8 cellular contexts compared by ENCODE assay signal in the genomic region with DNA sequence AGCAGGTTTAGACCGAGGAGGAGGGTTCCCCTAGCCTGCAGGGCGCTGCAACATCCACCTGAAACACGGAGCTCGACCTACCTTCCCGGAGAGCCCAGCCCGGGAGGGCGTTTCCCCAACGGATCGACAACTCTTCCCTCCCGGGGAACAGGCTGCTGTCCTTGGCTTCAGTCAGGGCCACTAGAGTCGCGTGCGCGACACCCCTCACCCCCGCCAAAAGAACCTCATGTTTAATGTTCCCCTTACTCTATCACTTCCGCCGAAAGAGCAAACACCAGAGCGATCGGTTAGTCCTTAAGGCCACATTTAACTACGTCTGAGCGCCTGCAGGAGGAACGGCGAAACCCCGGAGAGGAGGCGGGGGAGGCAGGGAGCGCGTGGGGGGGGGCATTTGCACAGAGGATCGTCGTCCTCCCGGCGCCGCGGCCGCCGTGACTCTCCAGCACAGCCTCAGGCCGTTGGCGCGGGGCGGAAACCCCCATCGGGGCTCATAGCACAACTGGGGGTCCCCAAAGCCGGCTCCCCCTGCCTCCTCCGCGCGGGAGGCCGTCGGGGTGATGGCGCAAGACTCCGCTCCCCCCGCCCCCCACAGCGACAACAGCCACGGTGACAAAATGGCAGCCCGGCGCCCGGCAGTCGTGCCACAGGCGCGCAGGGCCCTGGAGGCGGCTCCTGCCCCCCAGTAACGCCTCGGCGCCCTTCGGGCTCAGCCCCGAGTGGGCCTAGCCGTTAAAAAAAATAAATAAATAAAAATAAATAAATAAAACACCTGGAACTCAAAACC. TPM values are rescaled to one million over a fixed set of nuclear protein-coding genes. Genes with fewer than 3 reads are reported as not detected.
DNase-seq lines count a peak whose midpoint lies in the region; ATAC-seq and TF ChIP-seq lines count a peak whose summit lies in the region.

No MANE protein-coding gene starts in this region.

- DNase-seq in DMS53 (lab: John Stamatoyannopoulos, UW) (peak; percentile 83), HAP-1 (ENCODE audit: low spot score in 2 of 2) (peak; percentile 51 to 79), NCI-H2227 (lab: John Stamatoyannopoulos, UW; ENCODE audit: unreplicated experiment) (peak; percentile 72), lower leg skin (ENCODE audit: low spot score in 2 of 2) (peak; percentile 60 to 93)
- peak; percentile 62 to 64 for DNase-seq in activated CD4-positive, alpha-beta T cell treated with anti-CD3 and anti-CD28 coated beads, Interleukin-2, amount 50 U/mL, for 24 hours (ENCODE audit: low read depth in 1 of 2, low spot score in 1 of 2)
- DNase-seq in stimulated activated CD4-positive, alpha-beta T cell treated with anti-CD3 and anti-CD28 coated beads, Interleukin-4, amount 100 ng/mL, for 48 hours (ENCODE audit: low read depth in 2 of 2): peak; percentile 62 to 63

- ATAC-seq in HG03565 (IDR thresholded peaks at IDR 0.05; ENCODE audit: unreplicated experiment): no peak

- H3K9me3 ChIP-seq in HAP-1: no peaks in the 10 kb centered on the region

- peak overlapping the region; percentile 100 for H3K27ac Mint-ChIP-seq in dendritic cell treated with granulocyte-macrophage colony-stimulating factor and Interleukin-4, amounts not matched to agents 40 ng/mL and 50 ng/mL, for 4 days

- peak overlapping the region; percentile 96 for H3K4me3 Mint-ChIP-seq in dendritic cell treated with granulocyte-macrophage colony-stimulating factor and Interleukin-4, amounts not matched to agents 40 ng/mL and 50 ng/mL, for 4 days

- peaks cover 40% of the 10 kb centered on the region for H3K4me1 ChIP-seq in HAP-1

- peaks cover 53% of the 10 kb centered on the region for H3K4me1 Mint-ChIP-seq in dendritic cell treated with granulocyte-macrophage colony-stimulating factor and Interleukin-4, amounts not matched to agents 40 ng/mL and 50 ng/mL, for 4 days (ENCODE audit: low read depth)

- H3K36me3 ChIP-seq in HAP-1 (replicated peaks): peaks cover 28% of the 10 kb centered on the region

- no peaks in the 10 kb centered on the region for H3K9me3 Mint-ChIP-seq in dendritic cell treated with granulocyte-macrophage colony-stimulating factor and Interleukin-4, amounts not matched to agents 40 ng/mL and 50 ng/mL, for 4 days

- in situ Hi-C loops in HAP-1 (cut with MboI; ENCODE audit: low sequenced_read_pairs): no loop called here

- 1% methylated on average over 39 to 41 of the region's 64 CpGs for WGBS in lower leg skin, 2 donors

- TF ChIP-seq POLR2A in lower leg skin (IDR thresholded peaks at IDR 0.05): no peak

- intact Hi-C loops in dendritic cell treated with granulocyte-macrophage colony-stimulating factor and Interleukin-4, amounts not matched to agents 40 ng/mL and 50 ng/mL, for 4 days (cut with micrococcal nuclease): loop anchor here (2.0 to 5.0 kb wide), 2 partner anchors 23 to 35 kb away; no protein-coding TSS in a partner anchor
- intact Hi-C loops in lower leg skin (cut with DNase I; ENCODE audit: low total_unique reads): no loop called here

- TF ChIP-seq CTCF in lower leg skin (IDR thresholded peaks at IDR 0.05): no peak

- H3K4me3 ChIP-seq in HAP-1 (peak overlapping the region; percentile 91), lower leg skin (ENCODE audit: low read depth, poor library complexity, severe bottlenecking) (peak overlapping the region; percentile 80)

- no peaks in the 10 kb centered on the region for H3K27me3 Mint-ChIP-seq in dendritic cell treated with granulocyte-macrophage colony-stimulating factor and Interleukin-4, amounts not matched to agents 40 ng/mL and 50 ng/mL, for 4 days

- peaks cover 43% of the 10 kb centered on the region for H3K36me3 Mint-ChIP-seq in dendritic cell treated with granulocyte-macrophage colony-stimulating factor and Interleukin-4, amounts not matched to agents 40 ng/mL and 50 ng/mL, for 4 days (ENCODE audit: low read depth)

- no peaks in the 10 kb centered on the region for H3K27me3 ChIP-seq in HAP-1 (ENCODE audit: low read depth)

RNA-seq across cellular contexts. Expression of a gene that starts 3.2 kb away (rescaled TPM):
- 10 to 100 TPM; 22.1 to 45.9 (median 35.3) TPM for total RNA-seq in lower leg skin
